11 cellular contexts compared by ENCODE assay signal in genomic region chr2:73998451-73998850, GRCh38. TPM values are rescaled to one million over a fixed set of nuclear protein-coding genes. Genes with fewer than 3 reads are reported as not detected.
DNase-seq lines count a peak whose midpoint lies in the region; ATAC-seq and TF ChIP-seq lines count a peak whose summit lies in the region.
"Had no signal": no experiment of that assay in that cellular context is flagged by ENCODE, and none has a peak within 500 bp of the region (broad histone marks: within the 10 kb centered on the region; RNA-seq: fewer than 3 reads in every experiment).

No MANE protein-coding gene starts in this region.

- H3K27me3 Mint-ChIP-seq in T-helper 1 cell treated with Interleukin-12 subunit alpha and Interleukin-12 subunit beta and Interleukin-4 antibody, amounts not matched to agents 30 μg/mL and 1 μg/mL, for 36 hours (ENCODE audit: low read depth) = peaks cover 3% of the 10 kb centered on the region
- H3K27me3 Mint-ChIP-seq in brain (peaks cover 11% of the 10 kb centered on the region), MCF 10A (ENCODE audit: insufficient read depth, unreplicated experiment) (no peaks in the 10 kb centered on the region)

- no peaks in the 10 kb centered on the region for H3K9me3 ChIP-seq in ovary

- 87 to 91% (median 90%) methylated on average over 8 of the region's 8 CpGs for WGBS in ovary, 3 donors

- H3K4me1 Mint-ChIP-seq in T-helper 1 cell treated with Interleukin-12 subunit alpha and Interleukin-12 subunit beta and Interleukin-4 antibody, amounts not matched to agents 30 μg/mL and 1 μg/mL, for 36 hours (ENCODE audit: low read depth) = peaks cover 44% of the 10 kb centered on the region
- peaks cover 76% of the 10 kb centered on the region for H3K4me1 Mint-ChIP-seq in brain
- peaks cover 65% of the 10 kb centered on the region for H3K4me1 Mint-ChIP-seq in MCF 10A (ENCODE audit: insufficient read depth, unreplicated experiment)

- intact Hi-C loops in MCF 10A (cut with micrococcal nuclease) = no loop called here
- intact Hi-C loops in ovary (cut with DNase I) = no loop called here

- peaks cover 1% of the 10 kb centered on the region for H3K36me3 Mint-ChIP-seq in T-helper 1 cell treated with Interleukin-12 subunit alpha and Interleukin-12 subunit beta and Interleukin-4 antibody, amounts not matched to agents 30 μg/mL and 1 μg/mL, for 36 hours (ENCODE audit: low read depth)
- H3K36me3 Mint-ChIP-seq in brain (no peaks in the 10 kb centered on the region), MCF 10A (ENCODE audit: insufficient read depth, unreplicated experiment) (peaks cover 6% of the 10 kb centered on the region)

- no peak for ATAC-seq in HG03196 (IDR thresholded peaks at IDR 0.05; ENCODE audit: unreplicated experiment)

- TF ChIP-seq CTCF in brain (conservative IDR thresholded peaks at IDR 0.05) (no peak), MCF 10A (IDR thresholded peaks at IDR 0.05; ENCODE audit: unreplicated experiment) (no peak), ovary (IDR thresholded peaks at IDR 0.05) (no peak)

- H3K4me3 Mint-ChIP-seq in T-helper 1 cell treated with Interleukin-12 subunit alpha and Interleukin-12 subunit beta and Interleukin-4 antibody, amounts not matched to agents 30 μg/mL and 1 μg/mL, for 36 hours = no peak overlapping the region
- H3K4me3 Mint-ChIP-seq in brain = peak overlapping the region; percentile 52 to 79 (median 77)
- no peak overlapping the region for H3K4me3 Mint-ChIP-seq in MCF 10A (ENCODE audit: unreplicated experiment)

- CTCF ChIA-PET in MCF 10A (lab: Yijun Ruan, JAX) = no interaction called here

- no peak overlapping the region for H3K4me3 ChIP-seq in ovary

- DNase-seq in activated CD4-positive, alpha-beta T cell treated with anti-CD3 and anti-CD28 coated beads for 48 hours = peak; percentile 37
- no peak for DNase-seq in activated CD4-positive, alpha-beta T cell treated with anti-CD3 and anti-CD28 coated beads, Interleukin-2, amount 50 U/mL, for 48 hours
- peak; percentile 72 for DNase-seq in retina
- no peak for DNase-seq in MCF 10A (ENCODE audit: unreplicated experiment)
- no peak for DNase-seq in ovary
- DNase-seq: KBM-7, NCI-H2107 had no signal

- TF ChIP-seq POLR2A in ovary (IDR thresholded peaks at IDR 0.05) = no peak

- peak overlapping the region; percentile 46 for H3K27ac Mint-ChIP-seq in T-helper 1 cell treated with Interleukin-12 subunit alpha and Interleukin-12 subunit beta and Interleukin-4 antibody, amounts not matched to agents 30 μg/mL and 1 μg/mL, for 36 hours
- peak overlapping the region; percentile 78 to 96 (median 85) for H3K27ac Mint-ChIP-seq in brain
- no peak overlapping the region for H3K27ac Mint-ChIP-seq in MCF 10A (ENCODE audit: low read depth, unreplicated experiment)

- H3K27ac ChIP-seq in ovary = no peak overlapping the region
- H3K27ac ChIP-seq: parathyroid adenoma had no signal

- H3K9me3 Mint-ChIP-seq in T-helper 1 cell treated with Interleukin-12 subunit alpha and Interleukin-12 subunit beta and Interleukin-4 antibody, amounts not matched to agents 30 μg/mL and 1 μg/mL, for 36 hours = no peaks in the 10 kb centered on the region
- H3K9me3 Mint-ChIP-seq in brain (no peaks in the 10 kb centered on the region), MCF 10A (ENCODE audit: unreplicated experiment) (no peaks in the 10 kb centered on the region)

- H3K4me1 ChIP-seq in ovary (ENCODE audit: insufficient read depth) = peaks cover 8% of the 10 kb centered on the region

- POLR2A ChIA-PET in MCF 10A (lab: Yijun Ruan, JAX) = interaction anchor here (0.6 kb wide), 1 partner anchor 18 kb away, joined by 3 read pairs; no protein-coding TSS in a partner anchor

- no TSS peak for BruUV-seq in MCF 10A (replicated peaks; lab: Mats Ljungman, UMichigan)

- H3K27me3 ChIP-seq in ovary = no peaks in the 10 kb centered on the region

- no peaks in the 10 kb centered on the region for H3K36me3 ChIP-seq in ovary

- TF ChIP-seq EP300 in ovary (IDR thresholded peaks at IDR 0.05) = no peak

RNA-seq across cellular contexts. Expression of gene TET3, which starts 13.7 kb away (rescaled TPM):
- 9.4 TPM for polyA plus RNA-seq in brain (ENCODE audit: insufficient read depth, low read depth, low replicate concordance)
- 15.0 and 17.5 TPM in 2 replicates for total RNA-seq in MCF 10A (2022)
- 10 to 100 TPM in 2 of 7 donors, 1 to 10 TPM in 5; 5.1 to 13.5 (median 7.9) TPM for total RNA-seq in ovary
- 1 to 10 TPM; 2.6 to 3.3 TPM for polyA plus RNA-seq in ovary

Comparison
In these comparisons a context has a peak if more than half of its experiments do, and no peak if none do; other contexts are left out.
1. DNase-seq: peak in activated CD4-positive, alpha-beta T cell treated with anti-CD3 and anti-CD28 coated beads for 48 hours (single experiment) and retina (single experiment); none in activated CD4-positive, alpha-beta T cell treated with anti-CD3 and anti-CD28 coated beads, Interleukin-2, amount 50 U/mL, for 48 hours (0 of 2), MCF 10A (single experiment) and ovary (0 of 5).
2. H3K4me3 Mint-ChIP-seq: peak in brain (5 of 5); none in T-helper 1 cell treated with Interleukin-12 subunit alpha and Interleukin-12 subunit beta and Interleukin-4 antibody, amounts not matched to agents 30 μg/mL and 1 μg/mL, for 36 hours (single experiment) and MCF 10A (single experiment).